In genomic region chr1:7474143-7474490, GRCh38 we compare ENCODE assay signal across 1 cellular context.
TF ChIP-seq lines count a peak whose summit lies in the region.

No MANE protein-coding gene starts in this region.

TF ChIP-seq in HepG2, 621 proteins besides CTCF, POLR2A, EP300 and RAD21 (continued from another document):
- peak; percentile 66; the same call in 1 of the 2 replicates for TF ChIP-seq ZNF629 (CRISPR knock-in tag; conservative IDR thresholded peaks at IDR 0.05)
- no peak for TF ChIP-seq KMT2A (CRISPR knock-in tag; IDR thresholded peaks at IDR 0.05)
